ENCODE assay signal across 8 cellular contexts in the genomic region with DNA sequence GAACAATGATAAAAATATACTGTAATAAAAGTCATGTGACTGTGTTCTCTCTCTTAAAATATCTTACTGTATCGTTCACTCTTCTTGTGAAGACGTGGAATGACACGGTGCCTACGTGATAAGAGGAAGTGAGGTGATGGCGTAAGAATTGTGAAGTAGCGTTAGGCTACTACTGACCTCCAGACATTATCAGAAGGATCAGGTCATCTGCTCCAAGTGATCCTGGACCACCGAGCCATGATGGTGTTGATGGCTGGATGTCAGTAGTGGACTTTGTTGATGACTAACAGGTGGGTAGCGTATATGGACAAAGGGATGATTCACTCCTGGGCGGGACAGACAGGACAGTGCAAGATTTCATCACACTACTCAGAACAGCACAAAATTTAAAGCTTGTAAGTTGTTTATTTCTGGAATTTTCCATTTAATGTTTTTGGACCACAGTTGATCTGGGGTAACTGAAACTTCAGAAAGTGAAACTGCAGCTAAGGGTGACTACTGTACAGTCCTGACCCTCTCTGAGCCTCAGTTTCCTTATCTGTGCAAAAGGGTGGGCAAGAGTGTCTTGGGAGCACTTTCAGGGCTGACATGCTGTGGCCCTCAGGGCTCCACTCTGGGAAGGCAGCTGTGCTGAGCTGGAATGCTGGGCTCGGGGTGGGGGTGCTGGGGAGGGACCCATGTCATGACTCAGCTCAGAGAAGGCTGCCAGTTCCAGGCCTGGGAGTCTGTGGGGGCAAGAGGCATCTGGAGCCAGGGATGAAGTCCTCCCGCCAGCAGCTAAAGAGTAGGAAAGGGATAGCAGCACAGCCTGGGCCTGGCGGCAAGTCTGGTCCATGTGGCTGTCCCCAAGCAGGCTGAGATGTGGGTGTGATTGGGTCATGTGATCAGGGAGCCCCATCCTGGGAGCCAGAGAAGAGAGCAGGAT. TPM values are rescaled to one million over a fixed set of nuclear protein-coding genes. Genes with fewer than 3 reads are reported as not detected.
DNase-seq lines count a peak whose midpoint lies in the region.

No MANE protein-coding gene starts in this region.

- no peaks in the 10 kb centered on the region for H3K27me3 ChIP-seq in SJCRH30
- no peaks in the 10 kb centered on the region for H3K27me3 ChIP-seq in effector memory CD4-positive, alpha-beta T cell (replicated peaks; ENCODE audit: control insufficient read depth, insufficient read depth, low read length, poor library complexity, severe bottlenecking)

- DNase-seq in EH (ENCODE audit: low read depth) (peak; percentile 99), SJCRH30 (peak; percentile 79 to 88), fibroblast of the conjunctiva (ENCODE audit: low read depth) (peak; percentile 92), posterior vena cava (ENCODE audit: low spot score) (peak; percentile 95), T-helper 2 cell (no peak)
- DNase-seq in stimulated activated CD4-positive, alpha-beta T cell treated with anti-CD3 and anti-CD28 coated beads, Interleukin-4, amount 100 ng/mL, for 1 hour = no peak
- no peak for DNase-seq in stimulated activated CD4-positive, alpha-beta T cell treated with anti-CD3 and anti-CD28 coated beads, Interleukin-12 subunit alpha, Interleukin-12 subunit beta, amount 100 ng/mL, for 4 hours
- DNase-seq in effector memory CD4-positive, alpha-beta T cell = no peak

- intact Hi-C loops in posterior vena cava (cut with DNase I) = no loop called here

- no peaks in the 10 kb centered on the region for H3K36me3 ChIP-seq in SJCRH30
- H3K36me3 ChIP-seq in effector memory CD4-positive, alpha-beta T cell (ENCODE audit: control insufficient read depth, insufficient read depth, low read length) = no peaks in the 10 kb centered on the region

- H3K4me3 ChIP-seq in SJCRH30 = peak overlapping the region; percentile 18
- no peak overlapping the region for H3K4me3 ChIP-seq in effector memory CD4-positive, alpha-beta T cell (ENCODE audit: insufficient read depth, low read depth, low read length, poor library complexity, severe bottlenecking)

- H3K27ac ChIP-seq in SJCRH30 = peak overlapping the region; percentile 82
- H3K27ac ChIP-seq in effector memory CD4-positive, alpha-beta T cell (ENCODE audit: insufficient read depth, low read length, poor library complexity, severe bottlenecking) = no peak overlapping the region

- no peaks in the 10 kb centered on the region for H3K9me3 ChIP-seq in SJCRH30 (replicated peaks)
- H3K9me3 ChIP-seq in effector memory CD4-positive, alpha-beta T cell (ENCODE audit: control insufficient read depth, low read length) = no peaks in the 10 kb centered on the region

- H3K4me1 ChIP-seq in SJCRH30 = peaks cover 67% of the 10 kb centered on the region
- H3K4me1 ChIP-seq in effector memory CD4-positive, alpha-beta T cell (ENCODE audit: control insufficient read depth, insufficient read depth, low read length, poor library complexity, severe bottlenecking) = no peaks in the 10 kb centered on the region

RNA-seq across cellular contexts. Expression of a gene that starts 12.6 kb away (rescaled TPM):
- 4.7 and 7.2 TPM in 2 replicates for total RNA-seq in SJCRH30 (2014; rRNA removed; shearing (Covaris generic))
- 100 to 1,000 TPM; 251 to 394 TPM for total RNA-seq in posterior vena cava

RNA-seq across cellular contexts. Expression of a gene that starts 23.5 kb away (rescaled TPM):
- total RNA-seq in SJCRH30 (2014; rRNA removed; shearing (Covaris generic)) = not detected in 2 replicates
- total RNA-seq in posterior vena cava = under 1 TPM in 1 of 2 donors, not detected in 1; 0.28 TPM

RNA-seq across cellular contexts. Expression of a gene that starts 46.8 kb away (rescaled TPM):
- total RNA-seq in SJCRH30 (2014; rRNA removed; shearing (Covaris generic)) = not detected in 2 replicates
- under 1 TPM; 0.14 to 0.19 TPM for total RNA-seq in posterior vena cava

RNA-seq across cellular contexts. Expression of a gene that starts 56.7 kb away (rescaled TPM):
- total RNA-seq in SJCRH30 (2014; rRNA removed; shearing (Covaris generic)) = 0.06 and 0.13 TPM in 2 replicates
- 10 to 100 TPM; 30.8 to 55.1 TPM for total RNA-seq in posterior vena cava

Comparison
In these comparisons a context has a peak if more than half of its experiments do, and no peak if none do; other contexts are left out.
1. DNase-seq: peak in EH (single experiment), SJCRH30 (2 of 2), fibroblast of the conjunctiva (single experiment) and posterior vena cava (single experiment); none in stimulated activated CD4-positive, alpha-beta T cell treated with anti-CD3 and anti-CD28 coated beads, Interleukin-4, amount 100 ng/mL, for 1 hour (single experiment), T-helper 2 cell (0 of 5), stimulated activated CD4-positive, alpha-beta T cell treated with anti-CD3 and anti-CD28 coated beads, Interleukin-12 subunit alpha, Interleukin-12 subunit beta, amount 100 ng/mL, for 4 hours (single experiment) and effector memory CD4-positive, alpha-beta T cell (0 of 3).
2. RNA of a gene that starts 12.6 kb away (total RNA-seq): 251 to 394 TPM in posterior vena cava; 4.7 to 7.2 TPM in SJCRH30; every median in the first group is over 10 times any median in the second.